In the genomic region with DNA sequence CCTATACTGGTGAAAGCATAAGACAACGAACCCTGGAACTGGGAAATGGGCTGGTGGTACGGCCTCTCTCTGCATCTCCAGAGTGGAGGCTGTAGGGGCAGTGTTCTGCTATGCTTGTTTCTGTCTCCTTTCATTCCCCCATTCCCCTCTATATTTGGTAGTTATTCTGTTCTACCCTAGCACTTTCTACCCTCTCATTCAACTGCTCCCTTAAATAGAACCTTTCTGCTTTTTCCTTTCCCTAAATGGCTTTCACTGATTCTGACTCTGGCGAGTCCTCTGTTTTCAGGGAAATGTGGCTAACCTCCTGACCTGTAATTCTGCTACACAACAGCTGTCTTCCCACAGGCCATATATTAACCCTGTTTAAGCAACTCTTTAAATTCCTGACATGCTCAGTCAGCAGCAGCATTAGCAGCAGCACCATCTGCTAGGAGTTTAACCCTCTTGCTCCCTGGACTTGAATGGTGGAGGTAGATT, we compare ENCODE assay signal across 9 cellular contexts.
DNase-seq lines count a peak whose midpoint lies in the region; ATAC-seq and TF ChIP-seq lines count a peak whose summit lies in the region.
"Had no signal": no experiment of that assay in that cellular context is flagged by ENCODE, and none has a peak within 500 bp of the region (broad histone marks: within the 10 kb centered on the region; RNA-seq: fewer than 3 reads in every experiment).

No MANE protein-coding gene starts in this region.

- intact Hi-C loops in IMR-90 (cut with micrococcal nuclease), result loop anchor here (1.0 to 5.0 kb wide), 3 partner anchors 38 to 163 kb away; a partner anchor contains a TSS

- H2AK9ac ChIP-seq in IMR-90 (replicated peaks; ENCODE audit: low read depth, low read length, poor library complexity), result no peak overlapping the region

- H3K4me3 ChIP-seq in IMR-90 (ENCODE audit: insufficient read depth, low read depth, low read length), result no peak overlapping the region
- H3K4me3 ChIP-seq in brain microvascular endothelial cell (ENCODE audit: low read depth, low read length), result no peak overlapping the region
- no peak overlapping the region for H3K4me3 ChIP-seq in mesodermal cell (ENCODE audit: extremely low read depth, insufficient read depth, low read length, poor library complexity, severe bottlenecking)
- H3K4me3 ChIP-seq: transverse colon had no signal

- WGBS in IMR-90 (ENCODE audit: extremely low coverage in 2 of 2, insufficient read length in 1 of 2), 2 experiments, result 0% methylated on average over 1 of the region's 3 CpGs; no CpG with 5 or more reads in 1 of the 2 experiments
- WGBS in mesodermal cell (ENCODE audit: insufficient coverage in 2 of 2), 2 experiments, result 15 to 29% methylated on average over 2 of the region's 3 CpGs

- peak overlapping the region; percentile 68 for H2BK120ac ChIP-seq in IMR-90 (ENCODE audit: low read depth, low read length)

- peaks cover 4% of the 10 kb centered on the region; the same call in 1 of the 2 replicates for H3K27me3 ChIP-seq in IMR-90 (ENCODE audit: control insufficient read depth, insufficient read depth, low read length)
- H3K27me3 ChIP-seq in brain microvascular endothelial cell (replicated peaks), result no peaks in the 10 kb centered on the region
- H3K27me3 ChIP-seq: transverse colon had no signal

- peaks cover 2% of the 10 kb centered on the region; the same call in 1 of the 2 replicates for H3K9me1 ChIP-seq in IMR-90 (ENCODE audit: insufficient read depth, low read length)

- POLR2A ChIA-PET in IMR-90 (lab: Charles Lee; ENCODE audit: unreplicated experiment), result no interaction called here

- peak overlapping the region in 1 of 2 experiments; percentile 34; a peak in 1 of 4 replicates for H4K8ac ChIP-seq in IMR-90 (ENCODE audit: low read depth in 2 of 2, low read length in 2 of 2)

- no peak overlapping the region for H3K56ac ChIP-seq in IMR-90 (ENCODE audit: extremely low read depth, insufficient read depth, low read length)

- TF ChIP-seq RAD21 in IMR-90 (IDR thresholded peaks at IDR 0.05; ENCODE audit: low read length), result 0 out of 2 replicates have a peak, but pooled peaks have one; percentile 1

- H2AFZ ChIP-seq in IMR-90 (replicated peaks; ENCODE audit: low read length, poor library complexity), result no peak overlapping the region

- peak overlapping the region; percentile 19; the same call in 1 of the 2 replicates for H4K5ac ChIP-seq in IMR-90 (ENCODE audit: low read depth, low read length)

- H2BK5ac ChIP-seq in IMR-90 (ENCODE audit: low read depth, low read length, poor library complexity, severe bottlenecking), result peak overlapping the region; percentile 44

- no peaks in the 10 kb centered on the region for H4K20me1 ChIP-seq in IMR-90 (ENCODE audit: insufficient read depth, low read length)

- in situ Hi-C loops in IMR-90 (cut with MboI; ENCODE audit: low sequenced_read_pairs) (loop anchor here (10.0 kb wide), 1 partner anchor 315 kb away; no protein-coding TSS in a partner anchor), brain microvascular endothelial cell (cut with HindIII; ENCODE audit: low pct_ligation_motif_present, low sequenced_read_pairs) (no loop called here)

- 0 out of 2 replicates have a peak overlapping the region, but pooled peaks have one; percentile 5 for H2AK5ac ChIP-seq in IMR-90 (ENCODE audit: low read depth, low read length)

- BruUV-seq in IMR-90 (replicated peaks; lab: Mats Ljungman, UMichigan), result no TSS peak

- H3K18ac ChIP-seq in IMR-90 (ENCODE audit: low read depth, low read length), result peak overlapping the region; percentile 72; the same call in 1 of the 2 replicates

- H3K23ac ChIP-seq in IMR-90 (ENCODE audit: low read depth, low read length), result peak overlapping the region; percentile 15; the same call in 1 of the 2 replicates

- 0 out of 2 replicates have a peak overlapping the region, but pooled peaks have one; percentile 21 for H3K14ac ChIP-seq in IMR-90 (replicated peaks; ENCODE audit: low read depth, low read length)

- H3K4me1 ChIP-seq in IMR-90 (ENCODE audit: control insufficient read depth, insufficient read depth, low read length), result peaks cover 5% of the 10 kb centered on the region
- H3K4me1 ChIP-seq in mesodermal cell (ENCODE audit: control insufficient read depth, insufficient read depth, low read length, poor library complexity, severe bottlenecking), result peaks cover 35% of the 10 kb centered on the region

- dilution Hi-C loops in IMR-90 (cut with HindIII; ENCODE audit: low sequenced_read_pairs, unreplicated experiment), result no loop called here

- no peaks in the 10 kb centered on the region for H3K36me3 ChIP-seq in IMR-90 (ENCODE audit: control insufficient read depth, insufficient read depth, low read length)
- H3K36me3 ChIP-seq in brain microvascular endothelial cell (replicated peaks), result no peaks in the 10 kb centered on the region
- no peaks in the 10 kb centered on the region for H3K36me3 ChIP-seq in mesodermal cell (ENCODE audit: control insufficient read depth, insufficient read depth, low read length)
- H3K36me3 ChIP-seq: transverse colon had no signal

- peak overlapping the region; percentile 72 for H3K4me2 ChIP-seq in IMR-90 (ENCODE audit: low read depth, low read length)

- H3K79me1 ChIP-seq in IMR-90 (ENCODE audit: low read depth in 1 of 2, low read length in 2 of 2), result no peaks in the 10 kb centered on the region

- peak overlapping the region; percentile 34 for H4K91ac ChIP-seq in IMR-90 (ENCODE audit: insufficient read depth, low read depth, low read length)

- no peaks in the 10 kb centered on the region for H3K9me3 ChIP-seq in IMR-90 (ENCODE audit: control insufficient read depth, insufficient read depth, low read length)
- H3K9me3 ChIP-seq in mesodermal cell (ENCODE audit: control insufficient read depth, low read length), result no peaks in the 10 kb centered on the region
- H3K9me3 ChIP-seq: transverse colon had no signal

- H3K27ac ChIP-seq in IMR-90 (ENCODE audit: insufficient read depth, low read length) (peak overlapping the region; percentile 74; the same call in 1 of the 2 replicates), brain microvascular endothelial cell (peak overlapping the region; percentile 33), mesodermal cell (ENCODE audit: low read depth, low read length, severe bottlenecking) (peak overlapping the region; percentile 93)

- H3K4ac ChIP-seq in IMR-90 (ENCODE audit: low read depth, low read length), result peak overlapping the region; percentile 61; the same call in 1 of the 2 replicates

- no peak overlapping the region for H3K9ac ChIP-seq in IMR-90 (ENCODE audit: low read depth, low read length)

- ATAC-seq in IMR-90 (ENCODE audit: low read depth), result peak; percentile 75

- H2BK20ac ChIP-seq in IMR-90 (ENCODE audit: low read depth, low read length), result 0 out of 2 replicates have a peak overlapping the region, but pooled peaks have one; percentile 40

- TF ChIP-seq CTCF in IMR-90 (conservative IDR thresholded peaks at IDR 0.05; ENCODE audit: low read depth, low read length) (0 out of 2 replicates have a peak, but pooled peaks have one; percentile 9), brain microvascular endothelial cell (IDR thresholded peaks at IDR 0.05; ENCODE audit: low read depth, low read length, missing control alignments) (peak; percentile 55)

- CTCF ChIA-PET in IMR-90 (lab: Yijun Ruan, JAX), result interaction anchor here (1.3 to 1.6 kb wide), 2 partner anchors 15 to 24 kb away, joined by 3 to 5 read pairs; no protein-coding TSS in a partner anchor

- no peak overlapping the region for H2BK15ac ChIP-seq in IMR-90 (ENCODE audit: low read depth, low read length)

- DNase-seq in D341Med (ENCODE audit: low spot score) (peak; percentile 56), IMR-90 (peak; percentile 93), brain microvascular endothelial cell (peak; percentile 83), erythroblast (lab: John Stamatoyannopoulos, UW) (no peak), NCI-H2029 (lab: John Stamatoyannopoulos, UW) (no peak), activated gamma-delta T cell treated with Interleukin-2 at 50 U/mL for 16 hours (no peak), occipital lobe (lab: John Stamatoyannopoulos, UW) (no peak)
- DNase-seq: transverse colon had no signal

- no peak for TF ChIP-seq POLR2A in IMR-90 (IDR thresholded peaks at IDR 0.05; ENCODE audit: low read depth, low read length)
- TF ChIP-seq POLR2A in erythroblast (IDR thresholded peaks at IDR 0.05; ENCODE audit: low read length), result no peak

TF ChIP-seq in IMR-90, 13 proteins besides CTCF, POLR2A, EP300 and RAD21:
- TF ChIP-seq RCOR1 (IDR thresholded peaks at IDR 0.05; ENCODE audit: insufficient replicate concordance, low read length), result peak; percentile 88
- peak; percentile 48; the same call in 1 of the 2 replicates for TF ChIP-seq FOS (IDR thresholded peaks at IDR 0.05; ENCODE audit: low read depth, low read length)
- no peak for TF ChIP-seq MAFK (IDR thresholded peaks at IDR 0.05; ENCODE audit: low read depth, low read length)
- peak; percentile 81 for TF ChIP-seq CEBPB (IDR thresholded peaks at IDR 0.05; ENCODE audit: low read depth, low read length)
TF ChIP-seq in IMR-90: peak in this region for 3.

Comparison
In these comparisons a context has a peak if more than half of its experiments do, and no peak if none do; other contexts are left out.
1. DNase-seq: peak in D341Med (single experiment), IMR-90 (single experiment) and brain microvascular endothelial cell (single experiment); none in erythroblast (0 of 2), NCI-H2029 (single experiment), activated gamma-delta T cell treated with Interleukin-2 at 50 U/mL for 16 hours (single experiment) and occipital lobe (single experiment).
2. H3K27ac ChIP-seq: peak in every context shown above with its lines; median percentile 93 in mesodermal cell; 74 in IMR-90; 33 in brain microvascular endothelial cell.